20 cellular contexts compared by ENCODE assay signal in the genomic region with DNA sequence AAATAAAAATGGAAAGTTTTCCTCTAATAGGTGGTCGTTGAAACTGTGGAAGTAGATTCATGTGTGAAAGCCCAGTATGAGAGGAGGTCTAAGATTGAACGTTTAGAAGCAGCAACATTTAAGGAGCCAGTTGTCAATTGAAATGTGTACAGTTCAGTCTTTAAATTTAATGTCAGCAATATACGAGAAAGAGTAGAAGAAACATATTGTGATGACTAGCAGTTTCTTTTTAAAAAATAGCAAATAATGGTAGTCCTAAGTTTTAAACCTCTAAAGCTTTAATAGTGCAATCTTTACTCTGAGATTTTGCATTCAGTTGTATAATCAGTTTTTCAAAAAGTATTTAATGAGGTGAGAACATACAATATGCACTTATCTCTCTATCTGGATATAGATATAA. TPM values are rescaled to one million over a fixed set of nuclear protein-coding genes. Genes with fewer than 3 reads are reported as not detected.
DNase-seq lines count a peak whose midpoint lies in the region; ATAC-seq lines count a peak whose summit lies in the region.
"Had no signal": no experiment of that assay in that cellular context is flagged by ENCODE, and none has a peak within 500 bp of the region (broad histone marks: within the 10 kb centered on the region; RNA-seq: fewer than 3 reads in every experiment).

No MANE protein-coding gene starts in this region.

- no peak overlapping the region for H3K4me3 Mint-ChIP-seq in activated CD4-positive, alpha-beta T cell treated with anti-CD3 and anti-CD28 coated beads, Interleukin-2, amount 10 ng/mL, durations not matched to agents 7 days and 5 days
- no peak overlapping the region for H3K4me3 Mint-ChIP-seq in activated CD4-positive, alpha-beta T cell treated with anti-CD3 and anti-CD28 coated beads for 36 hours
- no peak overlapping the region for H3K4me3 Mint-ChIP-seq in activated T-helper 2 cell treated with anti-CD3 and anti-CD28 coated beads, Interferon-gamma antibody, Interleukin-2, Interleukin-4, amounts not matched to agents 10 μg/mL and 5 μg/mL and 100 μg/mL, durations not matched to agents 14 hours and 24 hours and 36 hours (ENCODE audit: low read depth)
- no peak overlapping the region for H3K4me3 Mint-ChIP-seq in natural killer cell treated with Interleukin-12 subunit alpha and Interleukin-12 subunit beta and Interleukin-15 and Interleukin-18, amount 100 ng/mL, for 72 hours

- POLR2A ChIA-PET in activated CD4-positive, alpha-beta T cell treated with anti-CD3 and anti-CD28 coated beads, Interleukin-2, amount 10 ng/mL, durations not matched to agents 7 days and 5 days (lab: Charles Lee): no interaction called here
- POLR2A ChIA-PET in activated CD4-positive, alpha-beta T cell treated with anti-CD3 and anti-CD28 coated beads for 36 hours (lab: Charles Lee): no interaction called here

- DNase-seq in activated CD4-positive, alpha-beta T cell treated with anti-CD3 and anti-CD28 coated beads, Interleukin-2, amount 10 ng/mL, durations not matched to agents 7 days and 5 days: no peak
- DNase-seq in activated CD4-positive, alpha-beta T cell treated with anti-CD3 and anti-CD28 coated beads for 36 hours: no peak
- no peak for DNase-seq in activated T-helper 2 cell treated with anti-CD3 and anti-CD28 coated beads, Interferon-gamma antibody, Interleukin-2, Interleukin-4, amounts not matched to agents 10 μg/mL and 5 μg/mL and 100 μg/mL, durations not matched to agents 14 hours and 24 hours and 36 hours (ENCODE audit: low spot score)
- DNase-seq in natural killer cell treated with Interleukin-12 subunit alpha and Interleukin-12 subunit beta and Interleukin-15 and Interleukin-18, amount 100 ng/mL, for 72 hours (ENCODE audit: low spot score): no peak
- no peak for DNase-seq in GM19238 (ENCODE audit: insufficient read length, low spot score)
- DNase-seq in stimulated activated naive CD8-positive, alpha-beta T cell treated with anti-CD3 and anti-CD28 coated beads, Interleukin-15, Interleukin-2, amounts not matched to agents 100 U/mL and 50 U/mL, for 24 hours: no peak
- DNase-seq: CD8-positive, alpha-beta memory T cell; DMS79 treated with DMSO at 0.1 percent for 48 hours; GDM1; MV-4-11; NCI-H1417; NCI-H2029; NCI-H2171; NCI-H446; NK-92 treated with Interleukin-12 subunit alpha and Interleukin-12 subunit beta, amount 100 ng/mL, for 24 hours; SHP77 had no signal

- CTCF ChIA-PET in activated CD4-positive, alpha-beta T cell treated with anti-CD3 and anti-CD28 coated beads, Interleukin-2, amount 10 ng/mL, durations not matched to agents 7 days and 5 days (lab: Charles Lee): interaction anchor here (1.0 kb wide), 1 partner anchor 9 kb away, joined by 3 read pairs; no protein-coding TSS in a partner anchor
- CTCF ChIA-PET in activated CD4-positive, alpha-beta T cell treated with anti-CD3 and anti-CD28 coated beads for 36 hours (lab: Charles Lee): interaction anchor here (1.8 kb wide), 1 partner anchor 15 kb away, joined by 8 read pairs; no protein-coding TSS in a partner anchor

- no peaks in the 10 kb centered on the region for H3K27me3 Mint-ChIP-seq in activated CD4-positive, alpha-beta T cell treated with anti-CD3 and anti-CD28 coated beads, Interleukin-2, amount 10 ng/mL, durations not matched to agents 7 days and 5 days
- no peaks in the 10 kb centered on the region for H3K27me3 Mint-ChIP-seq in activated CD4-positive, alpha-beta T cell treated with anti-CD3 and anti-CD28 coated beads for 36 hours
- no peaks in the 10 kb centered on the region for H3K27me3 Mint-ChIP-seq in activated T-helper 2 cell treated with anti-CD3 and anti-CD28 coated beads, Interferon-gamma antibody, Interleukin-2, Interleukin-4, amounts not matched to agents 10 μg/mL and 5 μg/mL and 100 μg/mL, durations not matched to agents 14 hours and 24 hours and 36 hours (ENCODE audit: low read depth)
- no peaks in the 10 kb centered on the region for H3K27me3 Mint-ChIP-seq in natural killer cell treated with Interleukin-12 subunit alpha and Interleukin-12 subunit beta and Interleukin-15 and Interleukin-18, amount 100 ng/mL, for 72 hours
- H3K27me3 Mint-ChIP-seq: CD8-positive, alpha-beta memory T cell had no signal

- H3K36me3 ChIP-seq in HUES48 (ENCODE audit: control insufficient read depth, insufficient read depth, low read length): 0 out of 2 replicates have a peak, but pooled peaks cover 2% of the 10 kb centered on the region

- H3K9ac ChIP-seq in HUES48 (ENCODE audit: low read depth, low read length): no peak overlapping the region
- H3K9ac ChIP-seq: BLaER1 treated with 17β-estradiol and CSF1 and Interleukin-3, amounts not matched to agents 10 nM and 100 nM had no signal

- peaks cover 28% of the 10 kb centered on the region for H3K4me1 Mint-ChIP-seq in activated CD4-positive, alpha-beta T cell treated with anti-CD3 and anti-CD28 coated beads, Interleukin-2, amount 10 ng/mL, durations not matched to agents 7 days and 5 days
- peaks cover 25% of the 10 kb centered on the region for H3K4me1 Mint-ChIP-seq in activated CD4-positive, alpha-beta T cell treated with anti-CD3 and anti-CD28 coated beads for 36 hours
- peaks cover 29% of the 10 kb centered on the region for H3K4me1 Mint-ChIP-seq in activated T-helper 2 cell treated with anti-CD3 and anti-CD28 coated beads, Interferon-gamma antibody, Interleukin-2, Interleukin-4, amounts not matched to agents 10 μg/mL and 5 μg/mL and 100 μg/mL, durations not matched to agents 14 hours and 24 hours and 36 hours (ENCODE audit: low read depth)
- H3K4me1 Mint-ChIP-seq in natural killer cell treated with Interleukin-12 subunit alpha and Interleukin-12 subunit beta and Interleukin-15 and Interleukin-18, amount 100 ng/mL, for 72 hours (ENCODE audit: low read depth in 2 of 2): peaks cover 25 to 26% of the 10 kb centered on the region in 2 donors

- H3K36me3 Mint-ChIP-seq in activated CD4-positive, alpha-beta T cell treated with anti-CD3 and anti-CD28 coated beads, Interleukin-2, amount 10 ng/mL, durations not matched to agents 7 days and 5 days (ENCODE audit: low read depth): peaks cover 46% of the 10 kb centered on the region
- peaks cover 28% of the 10 kb centered on the region for H3K36me3 Mint-ChIP-seq in activated CD4-positive, alpha-beta T cell treated with anti-CD3 and anti-CD28 coated beads for 36 hours (ENCODE audit: low read depth)
- peaks cover 48% of the 10 kb centered on the region for H3K36me3 Mint-ChIP-seq in activated T-helper 2 cell treated with anti-CD3 and anti-CD28 coated beads, Interferon-gamma antibody, Interleukin-2, Interleukin-4, amounts not matched to agents 10 μg/mL and 5 μg/mL and 100 μg/mL, durations not matched to agents 14 hours and 24 hours and 36 hours (ENCODE audit: low read depth)
- peaks cover 4% of the 10 kb centered on the region for H3K36me3 Mint-ChIP-seq in natural killer cell treated with Interleukin-12 subunit alpha and Interleukin-12 subunit beta and Interleukin-15 and Interleukin-18, amount 100 ng/mL, for 72 hours

- H3K27me3 ChIP-seq in HUES48 (ENCODE audit: control insufficient read depth, insufficient read depth, low read length): peaks cover 46% of the 10 kb centered on the region
- H3K27me3 ChIP-seq: BLaER1 treated with 17β-estradiol and CSF1 and Interleukin-3, amounts not matched to agents 10 nM and 100 nM had no signal

- H3K4me1 ChIP-seq in HUES48 (ENCODE audit: control insufficient read depth, insufficient read depth, low read length): peaks cover 23% of the 10 kb centered on the region

- H3K27ac Mint-ChIP-seq in activated CD4-positive, alpha-beta T cell treated with anti-CD3 and anti-CD28 coated beads, Interleukin-2, amount 10 ng/mL, durations not matched to agents 7 days and 5 days: peak overlapping the region; percentile 71
- H3K27ac Mint-ChIP-seq in activated CD4-positive, alpha-beta T cell treated with anti-CD3 and anti-CD28 coated beads for 36 hours: no peak overlapping the region
- H3K27ac Mint-ChIP-seq in activated T-helper 2 cell treated with anti-CD3 and anti-CD28 coated beads, Interferon-gamma antibody, Interleukin-2, Interleukin-4, amounts not matched to agents 10 μg/mL and 5 μg/mL and 100 μg/mL, durations not matched to agents 14 hours and 24 hours and 36 hours: peak overlapping the region; percentile 4
- H3K27ac Mint-ChIP-seq in natural killer cell treated with Interleukin-12 subunit alpha and Interleukin-12 subunit beta and Interleukin-15 and Interleukin-18, amount 100 ng/mL, for 72 hours: peak overlapping the region; percentile 91 to 100

- intact Hi-C loops in activated CD4-positive, alpha-beta T cell treated with anti-CD3 and anti-CD28 coated beads for 36 hours (cut with DNase I, micrococcal nuclease): loop anchor here in 1 of 2 experiments (10.0 kb wide), 1 partner anchor 48 kb away; the partner anchor contains the start of gene TMEM135
- intact Hi-C loops in activated T-helper 2 cell treated with anti-CD3 and anti-CD28 coated beads, Interferon-gamma antibody, Interleukin-2, Interleukin-4, amounts not matched to agents 10 μg/mL and 5 μg/mL and 100 μg/mL, durations not matched to agents 14 hours and 24 hours and 36 hours (cut with micrococcal nuclease): loop anchor here (5.0 to 10.0 kb wide), 2 partner anchors 125 to 172 kb away; partner anchors contain the start of gene FZD4

- ATAC-seq in activated CD4-positive, alpha-beta T cell treated with anti-CD3 and anti-CD28 coated beads for 36 hours: no peak
- no peak for ATAC-seq in natural killer cell treated with Interleukin-12 subunit alpha and Interleukin-12 subunit beta and Interleukin-15 and Interleukin-18, amount 100 ng/mL, for 72 hours
- no peak for ATAC-seq in GM18498 (IDR thresholded peaks at IDR 0.05; ENCODE audit: unreplicated experiment)
- ATAC-seq in stimulated activated naive CD8-positive, alpha-beta T cell treated with anti-CD3 and anti-CD28 coated beads, Interleukin-15, Interleukin-2, amounts not matched to agents 100 U/mL and 50 U/mL, for 24 hours: no peak
- ATAC-seq: GM12878 had no signal

- peaks cover 17% of the 10 kb centered on the region; the same call in 1 of the 2 replicates for H3K9me3 ChIP-seq in HUES48 (ENCODE audit: control insufficient read depth, insufficient read depth, low read length)

- no peak overlapping the region; the same call in 1 of the 2 replicates for H3K4me3 ChIP-seq in HUES48 (ENCODE audit: low read depth, low read length)
- H3K4me3 ChIP-seq: BLaER1 treated with 17β-estradiol and CSF1 and Interleukin-3, amounts not matched to agents 10 nM and 100 nM; GM12878 had no signal

- peak overlapping the region; percentile 81 for H3K27ac ChIP-seq in HUES48 (ENCODE audit: low read depth, low read length)
- H3K27ac ChIP-seq: BLaER1 treated with 17β-estradiol and CSF1 and Interleukin-3, amounts not matched to agents 10 nM and 100 nM had no signal

- H3K9me3 Mint-ChIP-seq in activated CD4-positive, alpha-beta T cell treated with anti-CD3 and anti-CD28 coated beads, Interleukin-2, amount 10 ng/mL, durations not matched to agents 7 days and 5 days: peaks cover 14% of the 10 kb centered on the region
- peaks cover 9% of the 10 kb centered on the region for H3K9me3 Mint-ChIP-seq in activated CD4-positive, alpha-beta T cell treated with anti-CD3 and anti-CD28 coated beads for 36 hours (ENCODE audit: low read depth)
- H3K9me3 Mint-ChIP-seq in activated T-helper 2 cell treated with anti-CD3 and anti-CD28 coated beads, Interferon-gamma antibody, Interleukin-2, Interleukin-4, amounts not matched to agents 10 μg/mL and 5 μg/mL and 100 μg/mL, durations not matched to agents 14 hours and 24 hours and 36 hours: peaks cover 12% of the 10 kb centered on the region
- peaks cover 2% of the 10 kb centered on the region for H3K9me3 Mint-ChIP-seq in natural killer cell treated with Interleukin-12 subunit alpha and Interleukin-12 subunit beta and Interleukin-15 and Interleukin-18, amount 100 ng/mL, for 72 hours
- H3K9me3 Mint-ChIP-seq: CD8-positive, alpha-beta memory T cell had no signal

RNA-seq across cellular contexts. Expression of gene TMEM135, which starts 44.9 kb away (rescaled TPM):
- total RNA-seq in activated CD4-positive, alpha-beta T cell treated with anti-CD3 and anti-CD28 coated beads, Interleukin-2, amount 10 ng/mL, durations not matched to agents 7 days and 5 days: 10 to 100 TPM; 32.9 to 33.1 TPM
- total RNA-seq in activated CD4-positive, alpha-beta T cell treated with anti-CD3 and anti-CD28 coated beads for 36 hours: 10 to 100 TPM; 25.5 to 26.0 TPM
- 39.7 and 40.2 TPM in 2 replicates for total RNA-seq in activated T-helper 2 cell treated with anti-CD3 and anti-CD28 coated beads, Interferon-gamma antibody, Interleukin-2, Interleukin-4, amounts not matched to agents 10 μg/mL and 5 μg/mL and 100 μg/mL, durations not matched to agents 14 hours and 24 hours and 36 hours
- 10 to 100 TPM; 23.0 to 40.3 TPM for total RNA-seq in natural killer cell treated with Interleukin-12 subunit alpha and Interleukin-12 subunit beta and Interleukin-15 and Interleukin-18, amount 100 ng/mL, for 72 hours
